In the genomic region with DNA sequence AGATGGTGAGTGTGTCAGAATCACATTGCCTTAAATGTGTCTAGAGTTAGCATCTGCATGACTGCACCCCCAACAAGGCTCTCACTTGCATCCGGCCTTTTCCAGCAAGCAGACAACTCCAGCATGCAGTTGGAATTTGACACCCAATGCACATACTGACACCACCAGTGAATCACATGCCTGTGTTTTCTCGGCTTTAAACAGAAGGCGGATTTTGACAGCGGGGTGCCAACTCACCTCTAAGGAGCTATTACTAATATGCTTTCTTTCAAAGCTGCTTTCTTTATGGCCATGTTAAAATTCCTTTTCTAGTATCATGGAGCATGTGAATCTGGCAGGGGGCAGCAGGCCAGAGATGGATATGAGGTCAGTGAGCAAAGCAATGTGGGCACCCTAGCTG, we compare ENCODE assay signal across 11 cellular contexts.
DNase-seq lines count a peak whose midpoint lies in the region; TF ChIP-seq lines count a peak whose summit lies in the region.
"Had no signal": no experiment of that assay in that cellular context is flagged by ENCODE, and none has a peak within 500 bp of the region (broad histone marks: within the 10 kb centered on the region; RNA-seq: fewer than 3 reads in every experiment).

No MANE protein-coding gene starts in this region.

- H3K4me3 ChIP-seq in smooth muscle cell: no peak overlapping the region
- H3K4me3 ChIP-seq in effector memory CD4-positive, alpha-beta T cell (ENCODE audit: insufficient read depth, low read depth, low read length, poor library complexity, severe bottlenecking): no peak overlapping the region
- H3K4me3 ChIP-seq: testis had no signal

- WGBS in smooth muscle cell (ENCODE audit: low lambda C conversion rate): 14% methylated on average over 4 of the region's 4 CpGs

- H4K20me1 ChIP-seq in smooth muscle cell (ENCODE audit: low read depth): no peaks in the 10 kb centered on the region

- no peaks in the 10 kb centered on the region for H3K36me3 ChIP-seq in smooth muscle cell (ENCODE audit: low read depth)
- H3K36me3 ChIP-seq in effector memory CD4-positive, alpha-beta T cell (ENCODE audit: control insufficient read depth, insufficient read depth, low read length): no peaks in the 10 kb centered on the region

- peak in 2 of 3 experiments; percentile 8 to 78 for DNase-seq in NCI-H1417 (lab: John Stamatoyannopoulos, UW)
- DNase-seq in NCI-H1417 treated with DMSO at 0.1 percent for 48 hours (lab: John Stamatoyannopoulos, UW): no peak
- DNase-seq in NCI-H510A (lab: John Stamatoyannopoulos, UW): peak; percentile 48
- peak; percentile 21 for DNase-seq in fibroblast of peridontal ligament (ENCODE audit: extremely low read depth)
- no peak for DNase-seq in smooth muscle cell (lab: John Stamatoyannopoulos, UW; ENCODE audit: unreplicated experiment)
- no peak for DNase-seq in effector memory CD4-positive, alpha-beta T cell
- no peak for DNase-seq in OCI-M1 (lab: John Stamatoyannopoulos, UW)
- DNase-seq in GOT3 (lab: John Stamatoyannopoulos, UW): no peak
- DNase-seq: activated T-cell treated with anti-CD3 and anti-CD28 coated beads for 4 hours, naive B cell, testis had no signal

- no peak overlapping the region for H3K4me2 ChIP-seq in smooth muscle cell

- no peak for TF ChIP-seq CTCF in smooth muscle cell (IDR thresholded peaks at IDR 0.05; ENCODE audit: borderline replicate concordance, insufficient read depth, poor library complexity, severe bottlenecking)

- no peak overlapping the region for H3K9ac ChIP-seq in smooth muscle cell (ENCODE audit: low read depth)

- H3K27me3 ChIP-seq in smooth muscle cell (ENCODE audit: low read depth): no peaks in the 10 kb centered on the region
- no peaks in the 10 kb centered on the region for H3K27me3 ChIP-seq in effector memory CD4-positive, alpha-beta T cell (replicated peaks; ENCODE audit: control insufficient read depth, insufficient read depth, low read length, poor library complexity, severe bottlenecking)
- H3K27me3 ChIP-seq: testis had no signal

- H3K4me1 ChIP-seq in smooth muscle cell (ENCODE audit: low read depth): no peaks in the 10 kb centered on the region
- no peaks in the 10 kb centered on the region for H3K4me1 ChIP-seq in effector memory CD4-positive, alpha-beta T cell (ENCODE audit: control insufficient read depth, insufficient read depth, low read length, poor library complexity, severe bottlenecking)
- H3K4me1 ChIP-seq: testis had no signal

- H3F3A ChIP-seq in smooth muscle cell (ENCODE audit: low read depth): peaks cover 4% of the 10 kb centered on the region

- no peaks in the 10 kb centered on the region for H3K9me3 ChIP-seq in smooth muscle cell (replicated peaks; ENCODE audit: low read depth)
- H3K9me3 ChIP-seq in effector memory CD4-positive, alpha-beta T cell (ENCODE audit: control insufficient read depth, low read length): no peaks in the 10 kb centered on the region
- H3K9me3 ChIP-seq: testis had no signal

- peak overlapping the region; percentile 41 for H3K27ac ChIP-seq in smooth muscle cell (ENCODE audit: low read depth)
- no peak overlapping the region for H3K27ac ChIP-seq in effector memory CD4-positive, alpha-beta T cell (ENCODE audit: insufficient read depth, low read length, poor library complexity, severe bottlenecking)
- H3K27ac ChIP-seq: testis had no signal

- H2AFZ ChIP-seq in smooth muscle cell (ENCODE audit: low read depth): no peak overlapping the region

- H3K79me2 ChIP-seq in smooth muscle cell (ENCODE audit: low read depth): no peaks in the 10 kb centered on the region

Comparison
In these comparisons a context has a peak if more than half of its experiments do, and no peak if none do; other contexts are left out.
1. DNase-seq: peak in NCI-H1417 (2 of 3), NCI-H510A (single experiment) and fibroblast of peridontal ligament (single experiment); none in NCI-H1417 treated with DMSO at 0.1 percent for 48 hours (single experiment), smooth muscle cell (single experiment), effector memory CD4-positive, alpha-beta T cell (0 of 3), OCI-M1 (single experiment) and GOT3 (single experiment).